In the genomic region with DNA sequence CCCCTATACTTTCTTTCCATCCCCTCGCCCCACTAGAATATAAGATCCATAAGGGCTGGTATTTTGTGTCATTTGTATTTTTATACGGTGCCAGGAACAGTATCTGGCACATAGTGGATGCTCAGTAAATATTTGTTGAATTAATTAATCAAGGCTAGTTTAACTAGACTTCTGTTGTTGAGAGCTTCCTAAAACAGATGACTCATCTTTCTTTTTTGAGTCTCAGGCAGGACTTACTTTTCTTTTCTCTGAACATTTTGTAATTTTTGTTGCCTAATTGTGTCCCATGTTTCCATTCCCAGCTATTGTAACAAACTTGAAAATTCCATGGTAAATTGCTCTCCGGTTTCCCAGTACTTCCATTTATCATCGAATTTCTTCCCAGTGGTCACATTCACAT, we compare ENCODE assay signal across 11 cellular contexts. TPM values are rescaled to one million over a fixed set of nuclear protein-coding genes. Genes with fewer than 3 reads are reported as not detected.
DNase-seq lines count a peak whose midpoint lies in the region; ATAC-seq and TF ChIP-seq lines count a peak whose summit lies in the region.
"Had no signal": no experiment of that assay in that cellular context is flagged by ENCODE, and none has a peak within 500 bp of the region (broad histone marks: within the 10 kb centered on the region; RNA-seq: fewer than 3 reads in every experiment).

No MANE protein-coding gene starts in this region.

- POLR2A ChIA-PET in naive thymus-derived CD4-positive, alpha-beta T cell (lab: Charles Lee) = no interaction called here

- H3K9me3 Mint-ChIP-seq in CD4-positive, CD25-positive, alpha-beta regulatory T cell = peaks cover 0 to 5% (median 0%) of the 10 kb centered on the region in 7 donors
- H3K9me3 Mint-ChIP-seq in naive thymus-derived CD4-positive, alpha-beta T cell = peaks cover 0 to 11% (median 0%) of the 10 kb centered on the region in 11 donors
- H3K9me3 Mint-ChIP-seq: CD8-positive, alpha-beta memory T cell had no signal

- ATAC-seq in CD4-positive, CD25-positive, alpha-beta regulatory T cell (ENCODE audit: low read depth in 2 of 2) = no peak
- ATAC-seq in sciatic nerve (peak; percentile 50), HG02938 (IDR thresholded peaks at IDR 0.05; ENCODE audit: unreplicated experiment) (no peak), GM19328 (IDR thresholded peaks at IDR 0.05; ENCODE audit: unreplicated experiment) (no peak)
- ATAC-seq in naive thymus-derived CD4-positive, alpha-beta T cell = no peak

- H3K4me1 Mint-ChIP-seq in CD4-positive, CD25-positive, alpha-beta regulatory T cell = peaks cover 15 to 38% (median 30%) of the 10 kb centered on the region in 4 donors
- peaks cover 16 to 45% (median 33%) of the 10 kb centered on the region in 7 donors for H3K4me1 Mint-ChIP-seq in naive thymus-derived CD4-positive, alpha-beta T cell

- no peak overlapping the region for H3K27ac ChIP-seq in CD4-positive, CD25-positive, alpha-beta regulatory T cell (ENCODE audit: insufficient read depth, low read length, poor library complexity, severe bottlenecking)
- peak overlapping the region in 4 of 5 donors; percentile 15 to 69 (median 43) for H3K27ac ChIP-seq in adrenal gland
- H3K27ac ChIP-seq in naive thymus-derived CD4-positive, alpha-beta T cell (ENCODE audit: low read depth, low read length) = no peak overlapping the region
- H3K27ac ChIP-seq: SK-N-MC had no signal

- TF ChIP-seq CTCF in adrenal gland (IDR thresholded peaks at IDR 0.05) = no peak
- TF ChIP-seq CTCF in fibroblast of mammary gland (conservative IDR thresholded peaks at IDR 0.05; ENCODE audit: control insufficient read depth, insufficient read depth, low read depth, low read length) = no peak
- TF ChIP-seq CTCF in GM10266 (IDR thresholded peaks at IDR 0.05; ENCODE audit: control insufficient read depth, insufficient read depth, low read depth, missing control alignments) = no peak

- H3K27me3 Mint-ChIP-seq in CD4-positive, CD25-positive, alpha-beta regulatory T cell = no peaks in the 10 kb centered on the region
- no peaks in the 10 kb centered on the region for H3K27me3 Mint-ChIP-seq in naive thymus-derived CD4-positive, alpha-beta T cell
- H3K27me3 Mint-ChIP-seq: CD8-positive, alpha-beta memory T cell; central memory CD8-positive, alpha-beta T cell had no signal

- H3K4me3 ChIP-seq in CD4-positive, CD25-positive, alpha-beta regulatory T cell (ENCODE audit: low read depth, low read length) = no peak overlapping the region
- peak overlapping the region in 1 of 4 donors; percentile 12 for H3K4me3 ChIP-seq in adrenal gland
- no peak overlapping the region for H3K4me3 ChIP-seq in fibroblast of mammary gland (ENCODE audit: control insufficient read depth, low read depth, low read length)
- H3K4me3 ChIP-seq in naive thymus-derived CD4-positive, alpha-beta T cell (ENCODE audit: low read length) = no peak overlapping the region
- H3K4me3 ChIP-seq: SK-N-MC had no signal

- no peak for DNase-seq in CD4-positive, CD25-positive, alpha-beta regulatory T cell
- DNase-seq in adrenal gland (no peak), fibroblast of mammary gland (ENCODE audit: low read depth) (peak; percentile 78), sciatic nerve (ENCODE audit: low spot score) (no peak), GM10266 (ENCODE audit: extremely low spot score) (no peak)
- no peak for DNase-seq in naive thymus-derived CD4-positive, alpha-beta T cell
- DNase-seq: CD8-positive, alpha-beta memory T cell had no signal

- no peaks in the 10 kb centered on the region for H3K36me3 ChIP-seq in CD4-positive, CD25-positive, alpha-beta regulatory T cell (ENCODE audit: control insufficient read depth, insufficient read depth, low read length)
- H3K36me3 ChIP-seq in adrenal gland (replicated peaks in 1 of 2) = no peaks in the 10 kb centered on the region
- no peaks in the 10 kb centered on the region for H3K36me3 ChIP-seq in naive thymus-derived CD4-positive, alpha-beta T cell (ENCODE audit: control insufficient read depth in 2 of 3, insufficient read depth in 3 of 3, low read length in 3 of 3)

- H3K9me3 ChIP-seq in CD4-positive, CD25-positive, alpha-beta regulatory T cell (ENCODE audit: control insufficient read depth in 2 of 2, low read length in 2 of 2) = no peaks in the 10 kb centered on the region
- H3K9me3 ChIP-seq in adrenal gland (replicated peaks in 1 of 3) = no peaks in the 10 kb centered on the region
- no peaks in the 10 kb centered on the region for H3K9me3 ChIP-seq in naive thymus-derived CD4-positive, alpha-beta T cell (ENCODE audit: control insufficient read depth in 2 of 3, low read length in 3 of 3)

- H3K4me3 Mint-ChIP-seq in CD4-positive, CD25-positive, alpha-beta regulatory T cell = no peak overlapping the region
- H3K4me3 Mint-ChIP-seq in naive thymus-derived CD4-positive, alpha-beta T cell = no peak overlapping the region
- H3K4me3 Mint-ChIP-seq: CD8-positive, alpha-beta memory T cell; central memory CD8-positive, alpha-beta T cell had no signal

- WGBS in adrenal gland, 4 donors = 52 to 58% (median 56%) methylated on average over 4 of the region's 4 CpGs

- H3K36me3 Mint-ChIP-seq in CD4-positive, CD25-positive, alpha-beta regulatory T cell = peaks cover 30% of the 10 kb centered on the region
- H3K36me3 Mint-ChIP-seq in naive thymus-derived CD4-positive, alpha-beta T cell = peaks cover 4 to 44% (median 33%) of the 10 kb centered on the region in 5 donors

- peak overlapping the region in 2 of 3 donors; percentile 6 to 45 for H3K27ac Mint-ChIP-seq in CD4-positive, CD25-positive, alpha-beta regulatory T cell
- peak overlapping the region in 2 of 9 donors; percentile 13 to 28 for H3K27ac Mint-ChIP-seq in naive thymus-derived CD4-positive, alpha-beta T cell

- no peaks in the 10 kb centered on the region for H3K27me3 ChIP-seq in CD4-positive, CD25-positive, alpha-beta regulatory T cell (ENCODE audit: control insufficient read depth, insufficient read depth, low read length)
- H3K27me3 ChIP-seq in adrenal gland = no peaks in the 10 kb centered on the region
- no peaks in the 10 kb centered on the region for H3K27me3 ChIP-seq in naive thymus-derived CD4-positive, alpha-beta T cell (ENCODE audit: control insufficient read depth in 2 of 2, insufficient read depth in 2 of 2, low read length in 2 of 2)

- no peak for TF ChIP-seq POLR2A in adrenal gland (IDR thresholded peaks at IDR 0.05)

- intact Hi-C loops in adrenal gland (cut with DNase I) (no loop called here), sciatic nerve (cut with DNase I) (no loop called here)
- intact Hi-C loops in naive thymus-derived CD4-positive, alpha-beta T cell (cut with micrococcal nuclease) = no loop called here

- CTCF ChIA-PET in naive thymus-derived CD4-positive, alpha-beta T cell (lab: Charles Lee) = no interaction called here

- peaks cover 4% of the 10 kb centered on the region for H3K4me1 ChIP-seq in CD4-positive, CD25-positive, alpha-beta regulatory T cell (ENCODE audit: control insufficient read depth, insufficient read depth, low read length, poor library complexity, severe bottlenecking)
- H3K4me1 ChIP-seq in adrenal gland (replicated peaks in 1 of 2) = peaks cover 11 to 24% of the 10 kb centered on the region in 2 donors
- no peaks in the 10 kb centered on the region for H3K4me1 ChIP-seq in naive thymus-derived CD4-positive, alpha-beta T cell (ENCODE audit: control insufficient read depth in 2 of 2, insufficient read depth in 2 of 2, low read length in 2 of 2)

RNA-seq across cellular contexts. Expression of gene STK38L, which starts 16.7 kb away (rescaled TPM):
- 21.7 TPM for total RNA-seq in CD4-positive, CD25-positive, alpha-beta regulatory T cell
- polyA plus RNA-seq in CD4-positive, CD25-positive, alpha-beta regulatory T cell = 10 to 100 TPM; 10.6 to 15.2 (median 14.0) TPM
- 100 to 1,000 TPM in 1 of 8 donors, 10 to 100 TPM in 7; 12.5 to 298 (median 31.1) TPM for total RNA-seq in adrenal gland
- polyA plus RNA-seq in adrenal gland = 10 to 100 TPM; 10.2 to 15.4 (median 10.9) TPM
- total RNA-seq in sciatic nerve = 45.1 TPM
- 10 to 100 TPM; 16.2 to 22.8 (median 21.2) TPM for total RNA-seq in naive thymus-derived CD4-positive, alpha-beta T cell
- polyA plus RNA-seq in naive thymus-derived CD4-positive, alpha-beta T cell = 10 to 100 TPM in 1 of 2 donors, 1 to 10 TPM in 1; 7.2 to 11.2 TPM

Comparison
In these comparisons a context has a peak if more than half of its experiments do, and no peak if none do; other contexts are left out.
1. H3K27ac ChIP-seq: peak in adrenal gland (4 of 5); none in CD4-positive, CD25-positive, alpha-beta regulatory T cell (single experiment) and naive thymus-derived CD4-positive, alpha-beta T cell (single experiment).